ENCODE assay signal across 14 cellular contexts in the genomic region with DNA sequence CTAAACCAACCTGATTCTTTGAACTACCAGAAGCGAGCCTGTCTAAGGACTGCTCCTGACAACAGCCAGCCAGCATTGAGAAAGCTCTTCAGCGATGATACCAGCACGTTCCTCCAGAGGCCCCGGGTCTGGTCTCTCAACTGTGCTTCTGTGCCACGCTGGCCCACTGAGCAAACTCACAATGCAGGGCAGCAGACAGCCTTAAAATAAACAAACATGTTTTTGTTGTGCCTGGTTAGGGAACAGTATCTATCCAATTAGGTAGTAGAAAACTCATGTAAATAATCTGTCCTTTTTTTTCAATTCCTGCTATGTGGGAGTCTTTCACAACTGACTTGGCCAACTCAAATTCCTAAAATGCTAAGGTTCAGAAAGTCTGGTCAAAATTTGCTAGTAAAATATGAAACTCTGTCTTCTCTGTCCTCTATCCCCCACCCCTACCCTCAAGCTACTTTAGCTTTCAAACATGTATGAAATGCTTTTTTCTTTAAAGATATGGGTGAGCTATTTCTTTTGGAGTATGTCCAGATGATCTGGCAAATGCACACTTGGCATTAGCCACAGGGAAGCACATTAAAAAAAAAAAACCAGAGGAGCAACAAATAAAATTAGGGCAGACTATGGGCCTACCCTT. TPM values are rescaled to one million over a fixed set of nuclear protein-coding genes. Genes with fewer than 3 reads are reported as not detected.
DNase-seq lines count a peak whose midpoint lies in the region; TF ChIP-seq lines count a peak whose summit lies in the region.
"Had no signal": no experiment of that assay in that cellular context is flagged by ENCODE, and none has a peak within 500 bp of the region (broad histone marks: within the 10 kb centered on the region; RNA-seq: fewer than 3 reads in every experiment).

No MANE protein-coding gene starts in this region.

- peak overlapping the region; percentile 81 for H3K27ac Mint-ChIP-seq in chondrocyte (ENCODE audit: unreplicated experiment)
- H3K27ac Mint-ChIP-seq in type B pancreatic cell: peak overlapping the region; percentile 42
- H3K27ac Mint-ChIP-seq: IgD-negative memory B cell had no signal

- DNase-seq in DMS 273 (lab: John Stamatoyannopoulos, UW; ENCODE audit: unreplicated experiment) (peak; percentile 18), DMS 273 treated with DMSO at 0.1 percent for 48 hours (lab: John Stamatoyannopoulos, UW) (no peak), chondrocyte (ENCODE audit: low spot score) (no peak), type B pancreatic cell (ENCODE audit: extremely low spot score, unreplicated experiment) (no peak), activated T-cell treated with anti-CD3 and anti-CD28 coated beads for 4 hours (no peak), NCI-H2227 (lab: John Stamatoyannopoulos, UW; ENCODE audit: unreplicated experiment) (no peak)
- DNase-seq in stimulated activated CD4-positive, alpha-beta T cell treated with anti-CD3 and anti-CD28 coated beads, Interleukin-15, amount 100 ng/mL, for 24 hours: no peak
- DNase-seq: NCI-H526 treated with DMSO at 0.1 percent for 48 hours, T-cell had no signal

- H3K9me3 Mint-ChIP-seq in chondrocyte (ENCODE audit: low read depth) (peaks cover 6% of the 10 kb centered on the region), type B pancreatic cell (no peaks in the 10 kb centered on the region)
- H3K9me3 Mint-ChIP-seq: central memory CD8-positive, alpha-beta T cell had no signal

- WGBS in liver: 27% methylated on average over 5 of the region's 5 CpGs

- H3K27ac ChIP-seq in liver (ENCODE audit: low read depth in 1 of 2, low read length in 2 of 2): peak overlapping the region; percentile 92 to 97
- H3K27ac ChIP-seq: 22Rv1, neutrophil had no signal

- H3K4me1 ChIP-seq in liver (ENCODE audit: control insufficient read depth in 4 of 4, insufficient read depth in 4 of 4, low read length in 3 of 4): peaks cover 0 to 10% (median 8%) of the 10 kb centered on the region in 4 donors

- peak overlapping the region; percentile 35 to 91 for H3K9ac ChIP-seq in liver (ENCODE audit: low read depth in 1 of 2, low read length in 2 of 2)

- no peaks in the 10 kb centered on the region for H3K27me3 ChIP-seq in liver (ENCODE audit: control insufficient read depth in 4 of 4, insufficient read depth in 4 of 4, low read length in 3 of 4)
- H3K27me3 ChIP-seq: neutrophil had no signal

- TF ChIP-seq CTCF in chondrocyte (IDR thresholded peaks at IDR 0.05): no peak
- no peak for TF ChIP-seq CTCF in liver (IDR thresholded peaks at IDR 0.05; ENCODE audit: low read depth, low read length, missing input control)
- no peak for TF ChIP-seq CTCF in type B pancreatic cell (conservative IDR thresholded peaks at IDR 0.05)

- no peak overlapping the region for H3K4me3 Mint-ChIP-seq in chondrocyte (ENCODE audit: unreplicated experiment)
- H3K4me3 Mint-ChIP-seq in type B pancreatic cell: no peak overlapping the region
- H3K4me3 Mint-ChIP-seq: central memory CD8-positive, alpha-beta T cell; IgD-negative memory B cell; T-cell had no signal

- peak; percentile 36 to 50 for TF ChIP-seq RAD21 in liver (IDR thresholded peaks at IDR 0.05)

- H3K27me3 Mint-ChIP-seq in chondrocyte (ENCODE audit: low read depth) (no peaks in the 10 kb centered on the region), type B pancreatic cell (no peaks in the 10 kb centered on the region)
- H3K27me3 Mint-ChIP-seq: central memory CD8-positive, alpha-beta T cell; IgD-negative memory B cell; T-cell had no signal

- H3K36me3 ChIP-seq in liver (ENCODE audit: control insufficient read depth in 4 of 4, insufficient read depth in 3 of 4, low read depth in 1 of 4, low read length in 3 of 4): no peaks in the 10 kb centered on the region
- H3K36me3 ChIP-seq: neutrophil had no signal

- no peaks in the 10 kb centered on the region for H3K9me3 ChIP-seq in liver (ENCODE audit: control insufficient read depth in 4 of 4, low read length in 3 of 4)
- H3K9me3 ChIP-seq: neutrophil had no signal

- H3K4me1 Mint-ChIP-seq in chondrocyte (ENCODE audit: low read depth): peaks cover 41% of the 10 kb centered on the region
- peaks cover 21% of the 10 kb centered on the region for H3K4me1 Mint-ChIP-seq in type B pancreatic cell (ENCODE audit: unreplicated experiment)

- peaks cover 1% of the 10 kb centered on the region for H3K36me3 Mint-ChIP-seq in chondrocyte (ENCODE audit: low read depth)
- no peaks in the 10 kb centered on the region for H3K36me3 Mint-ChIP-seq in type B pancreatic cell

- no peak overlapping the region for H3K4me3 ChIP-seq in liver (ENCODE audit: low read depth in 1 of 3, low read length in 3 of 3)

TF ChIP-seq in liver, 16 proteins besides CTCF, POLR2A, EP300 and RAD21:
- TF ChIP-seq TAF1 (conservative IDR thresholded peaks at IDR 0.05) (peak; percentile 69), FOXA1 (IDR thresholded peaks at IDR 0.05) (no peak), SP1 (IDR thresholded peaks at IDR 0.05) (peak; percentile 62), YY1 (IDR thresholded peaks at IDR 0.05) (peak; percentile 28), HNF4A (conservative IDR thresholded peaks at IDR 0.05) (peak in 1 of 2 donors; percentile 13), NR2F2 (IDR thresholded peaks at IDR 0.05) (no peak), RXRA (IDR thresholded peaks at IDR 0.05) (peak; percentile 37 to 49), HNF4G (IDR thresholded peaks at IDR 0.05) (no peak), FOXA2 (IDR thresholded peaks at IDR 0.05) (peak; percentile 21), JUND (IDR thresholded peaks at IDR 0.05) (peak in 1 of 2 donors; percentile 24)
- TF ChIP-seq, protein P1, sequence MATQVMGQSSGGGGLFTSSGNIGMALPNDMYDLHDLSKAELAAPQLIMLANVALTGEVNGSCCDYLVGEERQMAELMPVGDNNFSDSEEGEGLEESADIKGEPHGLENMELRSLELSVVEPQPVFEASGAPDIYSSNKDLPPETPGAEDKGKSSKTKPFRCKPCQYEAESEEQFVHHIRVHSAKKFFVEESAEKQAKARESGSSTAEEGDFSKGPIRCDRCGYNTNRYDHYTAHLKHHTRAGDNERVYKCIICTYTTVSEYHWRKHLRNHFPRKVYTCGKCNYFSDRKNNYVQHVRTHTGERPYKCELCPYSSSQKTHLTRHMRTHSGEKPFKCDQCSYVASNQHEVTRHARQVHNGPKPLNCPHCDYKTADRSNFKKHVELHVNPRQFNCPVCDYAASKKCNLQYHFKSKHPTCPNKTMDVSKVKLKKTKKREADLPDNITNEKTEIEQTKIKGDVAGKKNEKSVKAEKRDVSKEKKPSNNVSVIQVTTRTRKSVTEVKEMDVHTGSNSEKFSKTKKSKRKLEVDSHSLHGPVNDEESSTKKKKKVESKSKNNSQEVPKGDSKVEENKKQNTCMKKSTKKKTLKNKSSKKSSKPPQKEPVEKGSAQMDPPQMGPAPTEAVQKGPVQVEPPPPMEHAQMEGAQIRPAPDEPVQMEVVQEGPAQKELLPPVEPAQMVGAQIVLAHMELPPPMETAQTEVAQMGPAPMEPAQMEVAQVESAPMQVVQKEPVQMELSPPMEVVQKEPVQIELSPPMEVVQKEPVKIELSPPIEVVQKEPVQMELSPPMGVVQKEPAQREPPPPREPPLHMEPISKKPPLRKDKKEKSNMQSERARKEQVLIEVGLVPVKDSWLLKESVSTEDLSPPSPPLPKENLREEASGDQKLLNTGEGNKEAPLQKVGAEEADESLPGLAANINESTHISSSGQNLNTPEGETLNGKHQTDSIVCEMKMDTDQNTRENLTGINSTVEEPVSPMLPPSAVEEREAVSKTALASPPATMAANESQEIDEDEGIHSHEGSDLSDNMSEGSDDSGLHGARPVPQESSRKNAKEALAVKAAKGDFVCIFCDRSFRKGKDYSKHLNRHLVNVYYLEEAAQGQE (IDR thresholded peaks at IDR 0.05): peak; percentile 69
- TF ChIP-seq, protein P2, sequence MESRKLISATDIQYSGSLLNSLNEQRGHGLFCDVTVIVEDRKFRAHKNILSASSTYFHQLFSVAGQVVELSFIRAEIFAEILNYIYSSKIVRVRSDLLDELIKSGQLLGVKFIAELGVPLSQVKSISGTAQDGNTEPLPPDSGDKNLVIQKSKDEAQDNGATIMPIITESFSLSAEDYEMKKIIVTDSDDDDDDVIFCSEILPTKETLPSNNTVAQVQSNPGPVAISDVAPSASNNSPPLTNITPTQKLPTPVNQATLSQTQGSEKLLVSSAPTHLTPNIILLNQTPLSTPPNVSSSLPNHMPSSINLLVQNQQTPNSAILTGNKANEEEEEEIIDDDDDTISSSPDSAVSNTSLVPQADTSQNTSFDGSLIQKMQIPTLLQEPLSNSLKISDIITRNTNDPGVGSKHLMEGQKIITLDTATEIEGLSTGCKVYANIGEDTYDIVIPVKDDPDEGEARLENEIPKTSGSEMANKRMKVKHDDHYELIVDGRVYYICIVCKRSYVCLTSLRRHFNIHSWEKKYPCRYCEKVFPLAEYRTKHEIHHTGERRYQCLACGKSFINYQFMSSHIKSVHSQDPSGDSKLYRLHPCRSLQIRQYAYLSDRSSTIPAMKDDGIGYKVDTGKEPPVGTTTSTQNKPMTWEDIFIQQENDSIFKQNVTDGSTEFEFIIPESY (IDR thresholded peaks at IDR 0.05): no peak
- TF ChIP-seq, protein P3, sequence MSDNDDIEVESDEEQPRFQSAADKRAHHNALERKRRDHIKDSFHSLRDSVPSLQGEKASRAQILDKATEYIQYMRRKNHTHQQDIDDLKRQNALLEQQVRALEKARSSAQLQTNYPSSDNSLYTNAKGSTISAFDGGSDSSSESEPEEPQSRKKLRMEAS (IDR thresholded peaks at IDR 0.05): peak; percentile 14

RNA-seq across cellular contexts. Expression of a gene that starts 21.4 kb away (rescaled TPM):
- total RNA-seq in chondrocyte (49.5 to 50.0 TPM (median 49.9 TPM) in 3 replicates), liver (10 to 100 TPM; 34.5 to 49.6 TPM), type B pancreatic cell (ENCODE audit: low replicate concordance) (93.6 and 117 TPM in 2 replicates)
- 10 to 100 TPM; 12.8 to 35.1 TPM for polyA plus RNA-seq in liver
